ENCODE assay signal across 28 cellular contexts in genomic region chr6:147423111-147423510, GRCh38.
"Had no signal": no experiment of that assay in that cellular context is flagged by ENCODE, and none has a peak within 500 bp of the region (broad histone marks: within the 10 kb centered on the region; RNA-seq: fewer than 3 reads in every experiment).

No MANE protein-coding gene starts in this region.

- H3K4me1 ChIP-seq: left lung, lower lobe of right lung, right atrium auricular region, right lobe of liver, suprapubic skin, tibial artery, uterus had no signal

- H3K9me3 Mint-ChIP-seq: stimulated activated naive CD8-positive, alpha-beta T cell treated with anti-CD3 and anti-CD28 coated beads, Interleukin-15, Interleukin-2, amounts not matched to agents 100 ng/mL and 50 ng/mL, for 24 hours had no signal

- H3K36me3 Mint-ChIP-seq: immature natural killer cell, neural progenitor cell had no signal

- FAIRE-seq: islet of Langerhans, kidney had no signal

- DNase-seq: hippocampal formation; immature natural killer cell; kidney; left colon; left lung; lower lobe of right lung; mammary epithelial cell; mesenchymal stem cell; naive thymus-derived CD8-positive, alpha-beta T cell; ovary; stimulated activated CD4-positive, alpha-beta T cell treated with anti-CD3 and anti-CD28 coated beads, Interleukin-1b, Interleukin-23, amount 100 ng/mL, for 48 hours; stimulated activated CD4-positive, alpha-beta T cell treated with anti-CD3 and anti-CD28 coated beads, Interleukin-2, amount 100 ng/mL, for 48 hours; stimulated activated CD4-positive, alpha-beta T cell treated with anti-CD3 and anti-CD28 coated beads, Interleukin-4, amount 100 ng/mL, for 4 hours; stimulated activated CD8-positive, alpha-beta memory T cell treated with anti-CD3 and anti-CD28 coated beads, Interleukin-4, amount 100 ng/mL, for 48 hours; stimulated activated naive CD4-positive, alpha-beta T cell; tibial artery; trophoblast cell; uterus had no signal

- H3K9me3 ChIP-seq: lower lobe of right lung, ovary, right atrium auricular region, right lobe of liver, suprapubic skin, thoracic aorta, tibial artery, uterus had no signal

- H2AFZ ChIP-seq: neural progenitor cell had no signal

- H3K4me3 ChIP-seq: left lung, lower lobe of right lung, neural progenitor cell, ovary, right atrium auricular region, right lobe of liver, smooth muscle cell, suprapubic skin, thoracic aorta, tibial artery, uterus had no signal

- H3K9ac ChIP-seq: neural progenitor cell had no signal

- ATAC-seq: left colon; left lung; lower lobe of right lung; naive thymus-derived CD8-positive, alpha-beta T cell had no signal

- H3K27me3 ChIP-seq: left lung, neural progenitor cell, ovary, right atrium auricular region, right lobe of liver, suprapubic skin, tibial artery, uterus had no signal

- H3K4me2 ChIP-seq: neural progenitor cell, smooth muscle cell had no signal

- H3K27ac ChIP-seq: left lung, lower lobe of right lung, neural progenitor cell, ovary, right atrium auricular region, right lobe of liver, suprapubic skin, thoracic aorta, tibial artery, uterus had no signal

- H3K4me1 Mint-ChIP-seq: nephron had no signal

- H3K27ac Mint-ChIP-seq: immature natural killer cell; naive thymus-derived CD8-positive, alpha-beta T cell; nephron; neural progenitor cell; progenitor cell of endocrine pancreas; stimulated activated naive CD8-positive, alpha-beta T cell treated with anti-CD3 and anti-CD28 coated beads, Interleukin-15, Interleukin-2, amounts not matched to agents 100 ng/mL and 50 ng/mL, for 24 hours had no signal

- H3K4me3 Mint-ChIP-seq: immature natural killer cell; naive thymus-derived CD8-positive, alpha-beta T cell; nephron; stimulated activated naive CD8-positive, alpha-beta T cell treated with anti-CD3 and anti-CD28 coated beads, Interleukin-15, Interleukin-2, amounts not matched to agents 100 ng/mL and 50 ng/mL, for 24 hours had no signal

- H3K36me3 ChIP-seq: left lung, lower lobe of right lung, neural progenitor cell, ovary, right atrium auricular region, right lobe of liver, suprapubic skin, thoracic aorta, tibial artery, uterus had no signal
